Comparison of ENCODE assay signal across 12 cellular contexts in the genomic region with DNA sequence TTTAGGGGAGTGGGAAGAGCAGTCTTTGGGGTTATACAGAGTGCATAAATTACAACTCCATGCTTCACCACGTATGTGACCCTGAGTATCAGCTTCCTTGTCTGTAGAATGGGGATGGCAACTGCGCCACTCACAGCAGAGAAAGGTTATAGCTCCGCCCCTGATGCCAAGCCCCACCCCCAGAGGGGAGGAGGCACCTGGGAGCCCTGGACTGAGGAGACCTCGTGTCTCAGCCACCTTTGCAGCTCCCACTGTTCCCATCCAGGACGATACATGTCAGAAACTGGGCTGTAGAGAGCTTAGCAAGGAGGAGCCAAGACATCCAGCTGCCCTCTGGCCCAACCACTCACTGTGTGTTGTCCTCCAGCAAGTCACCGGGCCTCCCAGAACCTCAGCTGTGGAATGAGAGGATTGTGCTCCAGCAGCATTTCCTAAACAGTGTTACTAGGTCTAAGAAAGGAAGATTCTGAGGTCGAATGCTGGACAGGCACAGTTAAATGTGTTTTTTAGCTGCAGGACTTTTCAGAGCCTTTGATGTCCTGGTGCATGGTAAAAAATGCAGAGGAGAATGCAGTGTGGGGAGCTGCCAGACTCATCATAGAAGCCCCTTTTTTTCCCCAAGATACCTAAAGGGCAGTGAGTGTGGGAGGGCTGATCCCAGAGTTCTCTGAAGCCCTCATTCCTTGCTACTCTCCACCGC. TPM values are rescaled to one million over a fixed set of nuclear protein-coding genes. Genes with fewer than 3 reads are reported as not detected.
DNase-seq lines count a peak whose midpoint lies in the region; ATAC-seq, FAIRE-seq and TF ChIP-seq lines count a peak whose summit lies in the region.
"Had no signal": no experiment of that assay in that cellular context is flagged by ENCODE, and none has a peak within 500 bp of the region (broad histone marks: within the 10 kb centered on the region; RNA-seq: fewer than 3 reads in every experiment).

No MANE protein-coding gene starts in this region.

- H3K4me1 Mint-ChIP-seq in activated CD4-positive, alpha-beta T cell treated with anti-CD3 and anti-CD28 coated beads, Interleukin-2, amount 10 ng/mL, durations not matched to agents 7 days and 5 days = peaks cover 53% of the 10 kb centered on the region

- no peaks in the 10 kb centered on the region for H3K9me3 Mint-ChIP-seq in activated CD4-positive, alpha-beta T cell treated with anti-CD3 and anti-CD28 coated beads, Interleukin-2, amount 10 ng/mL, durations not matched to agents 7 days and 5 days

- POLR2A ChIA-PET in activated CD4-positive, alpha-beta T cell treated with anti-CD3 and anti-CD28 coated beads, Interleukin-2, amount 10 ng/mL, durations not matched to agents 7 days and 5 days (lab: Charles Lee) = interaction anchor here (0.7 kb wide), 1 partner anchor 18 kb away, joined by 4 read pairs; no protein-coding TSS in a partner anchor
- POLR2A ChIA-PET in endothelial cell of umbilical vein (lab: Charles Lee) = no interaction called here

- TF ChIP-seq CTCF in endothelial cell of umbilical vein (IDR thresholded peaks at IDR 0.05; ENCODE audit: extremely low read depth in 1 of 2, insufficient read depth in 1 of 2, low read depth in 1 of 2, low read length in 2 of 2) = no peak
- TF ChIP-seq CTCF in suprapubic skin (IDR thresholded peaks at IDR 0.05) = no peak
- no peak for TF ChIP-seq CTCF in foreskin keratinocyte (conservative IDR thresholded peaks at IDR 0.05)

- TF ChIP-seq EP300 in suprapubic skin (IDR thresholded peaks at IDR 0.05) = no peak

- no peak overlapping the region for H3K4me3 Mint-ChIP-seq in activated CD4-positive, alpha-beta T cell treated with anti-CD3 and anti-CD28 coated beads, Interleukin-2, amount 10 ng/mL, durations not matched to agents 7 days and 5 days

- H3K9me3 ChIP-seq in endothelial cell of umbilical vein (replicated peaks; ENCODE audit: control insufficient read depth, insufficient read depth, low read length) = no peaks in the 10 kb centered on the region
- no peaks in the 10 kb centered on the region for H3K9me3 ChIP-seq in suprapubic skin
- H3K9me3 ChIP-seq: adrenal gland, BE2C, uterus had no signal

- H3K4me2 ChIP-seq in endothelial cell of umbilical vein (ENCODE audit: insufficient read depth, low read length) = no peak overlapping the region

- no peak overlapping the region for H2AFZ ChIP-seq in endothelial cell of umbilical vein (ENCODE audit: low read depth, low read length)

- peak; percentile 12 for FAIRE-seq in endothelial cell of umbilical vein (lab: Jason Lieb, UNC)

- H3K27ac ChIP-seq in endothelial cell of umbilical vein (ENCODE audit: insufficient read depth, low read depth, low read length) (no peak overlapping the region), suprapubic skin (no peak overlapping the region), foreskin keratinocyte (no peak overlapping the region)
- H3K27ac ChIP-seq: adrenal gland, uterus had no signal

- H3K36me3 Mint-ChIP-seq in activated CD4-positive, alpha-beta T cell treated with anti-CD3 and anti-CD28 coated beads, Interleukin-2, amount 10 ng/mL, durations not matched to agents 7 days and 5 days (ENCODE audit: low read depth) = no peaks in the 10 kb centered on the region

- H3K27me3 Mint-ChIP-seq in activated CD4-positive, alpha-beta T cell treated with anti-CD3 and anti-CD28 coated beads, Interleukin-2, amount 10 ng/mL, durations not matched to agents 7 days and 5 days = no peaks in the 10 kb centered on the region

- no peak for ATAC-seq in activated CD4-positive, CD25-positive, alpha-beta regulatory T cell treated with anti-CD3 and anti-CD28 coated beads, Interleukin-2, amount 50 U/mL, for 24 hours
- no peak for ATAC-seq in foreskin keratinocyte
- no peak for ATAC-seq in GM18517 (IDR thresholded peaks at IDR 0.05; ENCODE audit: unreplicated experiment)
- no peak for ATAC-seq in HG02938 (IDR thresholded peaks at IDR 0.05; ENCODE audit: unreplicated experiment)

- WGBS in suprapubic skin = 68% methylated on average over 7 of the region's 8 CpGs

- dilution Hi-C loops in endothelial cell of umbilical vein (cut with MboI; ENCODE audit: extremely low pct_ligation_motif_present, low sequenced_read_pairs) = no loop called here

- H3K36me3 ChIP-seq in endothelial cell of umbilical vein (ENCODE audit: control insufficient read depth in 2 of 2, extremely low read depth in 1 of 2, insufficient read depth in 2 of 2, low read length in 2 of 2) (no peaks in the 10 kb centered on the region), suprapubic skin (no peaks in the 10 kb centered on the region)
- H3K36me3 ChIP-seq: adrenal gland, BE2C, uterus had no signal

- H3K27ac Mint-ChIP-seq in activated CD4-positive, alpha-beta T cell treated with anti-CD3 and anti-CD28 coated beads, Interleukin-2, amount 10 ng/mL, durations not matched to agents 7 days and 5 days = peak overlapping the region; percentile 13

- H3K9me1 ChIP-seq in endothelial cell of umbilical vein (replicated peaks; ENCODE audit: control insufficient read depth, extremely low read depth, insufficient read depth, low read length) = no peaks in the 10 kb centered on the region

- H3K9ac ChIP-seq in endothelial cell of umbilical vein (replicated peaks; ENCODE audit: extremely low read depth, insufficient read depth, low read length) = no peak overlapping the region

- no TSS peak for BruUV-seq in endothelial cell of umbilical vein (replicated peaks; lab: Mats Ljungman, UMichigan)

- H3K4me3 ChIP-seq in endothelial cell of umbilical vein (replicated peaks in 1 of 3; ENCODE audit: insufficient read depth in 1 of 3, low read depth in 1 of 3, low read length in 3 of 3) = no peak overlapping the region
- no peak overlapping the region for H3K4me3 ChIP-seq in suprapubic skin
- H3K4me3 ChIP-seq: adrenal gland, uterus had no signal

- no peak for TF ChIP-seq POLR2A in endothelial cell of umbilical vein (IDR thresholded peaks at IDR 0.05; ENCODE audit: low read depth, low read length)
- no peak for TF ChIP-seq POLR2A in suprapubic skin (IDR thresholded peaks at IDR 0.05)

- intact Hi-C loops in endothelial cell of umbilical vein (cut with micrococcal nuclease) = loop anchor here (5.0 kb wide), 1 partner anchor 49 kb away; a partner anchor contains a TSS

- DNase-seq in activated CD4-positive, CD25-positive, alpha-beta regulatory T cell treated with anti-CD3 and anti-CD28 coated beads, Interleukin-2, amount 50 U/mL, for 72 hours = peak; percentile 58
- peak; percentile 50 for DNase-seq in activated CD4-positive, alpha-beta T cell treated with anti-CD3 and anti-CD28 coated beads, Interleukin-2, amount 10 ng/mL, durations not matched to agents 7 days and 5 days
- DNase-seq in endothelial cell of umbilical vein (ENCODE audit: low read depth, low spot score) = no peak
- DNase-seq in suprapubic skin (ENCODE audit: low spot score in 2 of 2) = peak; percentile 55 to 71
- DNase-seq in foreskin keratinocyte = no peak
- DNase-seq: BE2C, NCI-H1694 treated with DMSO at 0.1 percent for 48 hours had no signal

- no peaks in the 10 kb centered on the region for H3K79me2 ChIP-seq in endothelial cell of umbilical vein (ENCODE audit: control insufficient read depth, insufficient read depth, low read length)

- H3K4me1 ChIP-seq in endothelial cell of umbilical vein (ENCODE audit: control insufficient read depth, extremely low read depth, insufficient read depth, low read length) (peaks cover 5% of the 10 kb centered on the region), suprapubic skin (peaks cover 14% of the 10 kb centered on the region), foreskin keratinocyte (peaks cover 11% of the 10 kb centered on the region)
- H3K4me1 ChIP-seq: adrenal gland, uterus had no signal

- CTCF ChIA-PET in activated CD4-positive, alpha-beta T cell treated with anti-CD3 and anti-CD28 coated beads, Interleukin-2, amount 10 ng/mL, durations not matched to agents 7 days and 5 days (lab: Charles Lee) = interaction anchor here (0.9 to 3.2 kb wide), 16 partner anchors 8 to 175 kb away, joined by 3 to 11 read pairs (median 4); no protein-coding TSS in a partner anchor
- CTCF ChIA-PET in endothelial cell of umbilical vein (lab: Charles Lee) = interaction anchor here (0.6 to 3.4 kb wide), 12 partner anchors 11 to 158 kb away, joined by 3 to 18 read pairs (median 4); no protein-coding TSS in a partner anchor

- peaks cover 0 to 8% of the 10 kb centered on the region in 2 experiments for H3K27me3 ChIP-seq in endothelial cell of umbilical vein (ENCODE audit: control insufficient read depth in 2 of 2, insufficient read depth in 2 of 2, low read length in 2 of 2)
- no peaks in the 10 kb centered on the region for H3K27me3 ChIP-seq in suprapubic skin
- H3K27me3 ChIP-seq in foreskin keratinocyte = peaks cover 7% of the 10 kb centered on the region
- H3K27me3 ChIP-seq: adrenal gland, BE2C, uterus had no signal

- H4K20me1 ChIP-seq in endothelial cell of umbilical vein (replicated peaks; ENCODE audit: control insufficient read depth, extremely low read depth, insufficient read depth, low read length) = no peaks in the 10 kb centered on the region

TF ChIP-seq in endothelial cell of umbilical vein, 7 proteins besides CTCF, POLR2A, EP300 and RAD21 (continues in another document):
- TF ChIP-seq MYC (IDR thresholded peaks at IDR 0.05; ENCODE audit: low read depth, low read length) = no peak
- no peak for TF ChIP-seq GATA2 (IDR thresholded peaks at IDR 0.05; ENCODE audit: insufficient read depth, insufficient read length, low read depth, low read length)
- no peak for TF ChIP-seq JUN (IDR thresholded peaks at IDR 0.05; ENCODE audit: borderline replicate concordance, insufficient read depth, insufficient read length, low read depth)
- no peak for TF ChIP-seq EZH2 (IDR thresholded peaks at IDR 0.05; ENCODE audit: borderline replicate concordance, low read depth, low read length, severe bottlenecking)
- TF ChIP-seq, protein P1, sequence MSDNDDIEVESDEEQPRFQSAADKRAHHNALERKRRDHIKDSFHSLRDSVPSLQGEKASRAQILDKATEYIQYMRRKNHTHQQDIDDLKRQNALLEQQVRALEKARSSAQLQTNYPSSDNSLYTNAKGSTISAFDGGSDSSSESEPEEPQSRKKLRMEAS (IDR thresholded peaks at IDR 0.05; ENCODE audit: insufficient read depth, insufficient read length) = no peak

RNA-seq across cellular contexts. Expression of a gene that starts 49.4 kb away (rescaled TPM):
- not detected for total RNA-seq in activated CD4-positive, alpha-beta T cell treated with anti-CD3 and anti-CD28 coated beads, Interleukin-2, amount 10 ng/mL, durations not matched to agents 7 days and 5 days
- not detected in 2 replicates for total RNA-seq in endothelial cell of umbilical vein
- polyA plus RNA-seq in endothelial cell of umbilical vein = not detected in 2 replicates
- polyA plus RNA-seq in endothelial cell of umbilical vein (2011; cell fraction: cytosol; rRNA removed) = 0.03 TPM in 1 of 2 replicates, not detected in the other
- not detected in 2 replicates for polyA plus RNA-seq in endothelial cell of umbilical vein (2011; cell fraction: nucleus; rRNA removed)
- polyA plus RNA-seq in endothelial cell of umbilical vein (2012) = 0.21 TPM in 1 of 2 replicates, not detected in the other
- polyA minus RNA-seq in endothelial cell of umbilical vein = not detected in 2 replicates
- polyA minus RNA-seq in endothelial cell of umbilical vein (2011; cell fraction: cytosol; rRNA and poly(A)+ RNA removed) = not detected
- polyA minus RNA-seq in endothelial cell of umbilical vein (2011; cell fraction: nucleus; rRNA and poly(A)+ RNA removed) = not detected in 2 replicates
- total RNA-seq in suprapubic skin = 1 to 10 TPM in 3 of 4 donors, under 1 TPM in 1; 0.72 to 4.8 (median 2.5) TPM
- total RNA-seq in foreskin keratinocyte = 0.10 and 0.14 TPM in 2 replicates
- polyA plus RNA-seq in foreskin keratinocyte = 0.04 and 0.37 TPM in 2 replicates

Comparison
In these comparisons a context has a peak if more than half of its experiments do, and no peak if none do; other contexts are left out.
1. DNase-seq: peak in activated CD4-positive, CD25-positive, alpha-beta regulatory T cell treated with anti-CD3 and anti-CD28 coated beads, Interleukin-2, amount 50 U/mL, for 72 hours (single experiment), activated CD4-positive, alpha-beta T cell treated with anti-CD3 and anti-CD28 coated beads, Interleukin-2, amount 10 ng/mL, durations not matched to agents 7 days and 5 days (single experiment) and suprapubic skin (2 of 2); none in endothelial cell of umbilical vein (single experiment) and foreskin keratinocyte (0 of 2).